ENCODE assay signal across 1 cellular context in the genomic region with DNA sequence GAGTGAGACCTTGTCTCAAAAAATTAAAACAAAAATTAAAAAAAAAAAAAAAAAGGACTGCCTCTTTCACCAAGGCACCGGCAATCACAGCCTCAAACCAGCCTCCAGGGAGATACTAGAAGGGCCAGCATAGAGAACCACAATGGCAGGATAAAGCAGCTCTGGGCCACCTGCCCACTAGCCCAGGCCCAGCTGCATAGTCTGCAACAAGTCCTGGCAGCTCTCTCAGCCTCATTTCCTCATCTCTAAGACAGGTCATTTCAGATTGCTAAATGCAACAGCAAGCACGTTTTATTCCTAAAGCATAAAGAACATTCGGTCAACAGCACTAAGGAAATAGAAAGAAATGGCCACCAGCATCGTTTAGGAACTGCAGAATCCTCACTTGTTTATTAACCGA.
TF ChIP-seq lines count a peak whose summit lies in the region.

No MANE protein-coding gene starts in this region.

TF ChIP-seq in GM23338, 12 proteins besides CTCF, POLR2A, EP300 and RAD21 (continued from another document):
- TF ChIP-seq, protein P1, sequence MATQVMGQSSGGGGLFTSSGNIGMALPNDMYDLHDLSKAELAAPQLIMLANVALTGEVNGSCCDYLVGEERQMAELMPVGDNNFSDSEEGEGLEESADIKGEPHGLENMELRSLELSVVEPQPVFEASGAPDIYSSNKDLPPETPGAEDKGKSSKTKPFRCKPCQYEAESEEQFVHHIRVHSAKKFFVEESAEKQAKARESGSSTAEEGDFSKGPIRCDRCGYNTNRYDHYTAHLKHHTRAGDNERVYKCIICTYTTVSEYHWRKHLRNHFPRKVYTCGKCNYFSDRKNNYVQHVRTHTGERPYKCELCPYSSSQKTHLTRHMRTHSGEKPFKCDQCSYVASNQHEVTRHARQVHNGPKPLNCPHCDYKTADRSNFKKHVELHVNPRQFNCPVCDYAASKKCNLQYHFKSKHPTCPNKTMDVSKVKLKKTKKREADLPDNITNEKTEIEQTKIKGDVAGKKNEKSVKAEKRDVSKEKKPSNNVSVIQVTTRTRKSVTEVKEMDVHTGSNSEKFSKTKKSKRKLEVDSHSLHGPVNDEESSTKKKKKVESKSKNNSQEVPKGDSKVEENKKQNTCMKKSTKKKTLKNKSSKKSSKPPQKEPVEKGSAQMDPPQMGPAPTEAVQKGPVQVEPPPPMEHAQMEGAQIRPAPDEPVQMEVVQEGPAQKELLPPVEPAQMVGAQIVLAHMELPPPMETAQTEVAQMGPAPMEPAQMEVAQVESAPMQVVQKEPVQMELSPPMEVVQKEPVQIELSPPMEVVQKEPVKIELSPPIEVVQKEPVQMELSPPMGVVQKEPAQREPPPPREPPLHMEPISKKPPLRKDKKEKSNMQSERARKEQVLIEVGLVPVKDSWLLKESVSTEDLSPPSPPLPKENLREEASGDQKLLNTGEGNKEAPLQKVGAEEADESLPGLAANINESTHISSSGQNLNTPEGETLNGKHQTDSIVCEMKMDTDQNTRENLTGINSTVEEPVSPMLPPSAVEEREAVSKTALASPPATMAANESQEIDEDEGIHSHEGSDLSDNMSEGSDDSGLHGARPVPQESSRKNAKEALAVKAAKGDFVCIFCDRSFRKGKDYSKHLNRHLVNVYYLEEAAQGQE (IDR thresholded peaks at IDR 0.05; ENCODE audit: unreplicated experiment) = no peak
- TF ChIP-seq EZH2 (IDR thresholded peaks at IDR 0.05; ENCODE audit: low read depth, unreplicated experiment) (no peak), JUNB (IDR thresholded peaks at IDR 0.05; ENCODE audit: unreplicated experiment) (no peak), ZNF331 (CRISPR knock-in tag; IDR thresholded peaks at IDR 0.05; ENCODE audit: low read depth) (no peak), POLR2AphosphoS5 (IDR thresholded peaks at IDR 0.05; ENCODE audit: low read depth) (no peak), NANOG (IDR thresholded peaks at IDR 0.05; ENCODE audit: borderline replicate concordance) (no peak), EZH2phosphoT487 (IDR thresholded peaks at IDR 0.05; ENCODE audit: unreplicated experiment) (no peak), STAT1 (IDR thresholded peaks at IDR 0.05; ENCODE audit: unreplicated experiment) (no peak), CREB1 (CRISPR knock-in tag; IDR thresholded peaks at IDR 0.05; ENCODE audit: low read depth) (no peak), ZNF114 (CRISPR knock-in tag; IDR thresholded peaks at IDR 0.05) (no peak)
- TF ChIP-seq, protein P2, sequence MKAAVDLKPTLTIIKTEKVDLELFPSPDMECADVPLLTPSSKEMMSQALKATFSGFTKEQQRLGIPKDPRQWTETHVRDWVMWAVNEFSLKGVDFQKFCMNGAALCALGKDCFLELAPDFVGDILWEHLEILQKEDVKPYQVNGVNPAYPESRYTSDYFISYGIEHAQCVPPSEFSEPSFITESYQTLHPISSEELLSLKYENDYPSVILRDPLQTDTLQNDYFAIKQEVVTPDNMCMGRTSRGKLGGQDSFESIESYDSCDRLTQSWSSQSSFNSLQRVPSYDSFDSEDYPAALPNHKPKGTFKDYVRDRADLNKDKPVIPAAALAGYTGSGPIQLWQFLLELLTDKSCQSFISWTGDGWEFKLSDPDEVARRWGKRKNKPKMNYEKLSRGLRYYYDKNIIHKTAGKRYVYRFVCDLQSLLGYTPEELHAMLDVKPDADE (IDR thresholded peaks at IDR 0.05) = no peak
TF ChIP-seq in GM23338: peak in this region for 0.
